ENCODE assay signal across 9 cellular contexts in genomic region chr1:197464039-197464438, GRCh38.
DNase-seq lines count a peak whose midpoint lies in the region; ATAC-seq and TF ChIP-seq lines count a peak whose summit lies in the region.
"Had no signal": no experiment of that assay in that cellular context is flagged by ENCODE, and none has a peak within 500 bp of the region (broad histone marks: within the 10 kb centered on the region; RNA-seq: fewer than 3 reads in every experiment).

No MANE protein-coding gene starts in this region.

- DNase-seq in anterior cingulate cortex (lab: John Stamatoyannopoulos, UW) (peak in 35 of 58 donors; percentile 3 to 82 (median 30)), hippocampal formation (lab: John Stamatoyannopoulos, UW) (peak; percentile 3 to 67), activated gamma-delta T cell treated with Interleukin-2 at 50 U/mL for 16 hours (no peak)
- DNase-seq: T1000 had no signal

- no peaks in the 10 kb centered on the region for H3K27me3 ChIP-seq in skeletal muscle satellite cell (ENCODE audit: control insufficient read depth, insufficient read depth, low read length)

- H3K9ac ChIP-seq in skeletal muscle satellite cell (ENCODE audit: low read depth, low read length): no peak overlapping the region

- H3K4me3 ChIP-seq in HEK293 (ENCODE audit: low read depth, low read length) (no peak overlapping the region), skeletal muscle satellite cell (ENCODE audit: low read length) (no peak overlapping the region)

- H3K4me1 ChIP-seq in HEK293 (ENCODE audit: control insufficient read depth, insufficient read depth, low read length): peaks cover 9% of the 10 kb centered on the region; the same call in 1 of the 2 replicates
- no peaks in the 10 kb centered on the region for H3K4me1 ChIP-seq in skeletal muscle satellite cell (ENCODE audit: control insufficient read depth, insufficient read depth, low read length)

- H3K9me3 ChIP-seq in HEK293 (ENCODE audit: control insufficient read depth, insufficient read depth, low read depth, low read length): no peaks in the 10 kb centered on the region
- H3K9me3 ChIP-seq in skeletal muscle satellite cell (replicated peaks; ENCODE audit: low read length): no peaks in the 10 kb centered on the region

- ATAC-seq in HG03439 (IDR thresholded peaks at IDR 0.05; ENCODE audit: unreplicated experiment): no peak
- ATAC-seq in HG02973 (IDR thresholded peaks at IDR 0.05; ENCODE audit: unreplicated experiment): no peak
- ATAC-seq: activated naive CD4-positive, alpha-beta T cell treated with anti-CD3 and anti-CD28 coated beads, Interleukin-2, amount 50 U/mL, for 72 hours had no signal

- POLR2A ChIA-PET in HEK293 (lab: Yijun Ruan, JAX): no interaction called here

- peak overlapping the region; percentile 8 for H3K4me2 ChIP-seq in skeletal muscle satellite cell (ENCODE audit: low read length)

- no peak for TF ChIP-seq CTCF in HEK293 (tag by site-specific recombination; IDR thresholded peaks at IDR 0.05)

- H3K27ac ChIP-seq in HEK293 (ENCODE audit: extremely low read depth, low read depth, low read length): no peak overlapping the region

- CTCF ChIA-PET in HEK293 (lab: Yijun Ruan, JAX): no interaction called here

- H3K36me3 ChIP-seq in HEK293 (ENCODE audit: control insufficient read depth in 2 of 2, insufficient read depth in 1 of 2, low read length in 2 of 2) (no peaks in the 10 kb centered on the region), skeletal muscle satellite cell (ENCODE audit: insufficient read depth, low read length) (no peaks in the 10 kb centered on the region)

TF ChIP-seq in HEK293, 187 proteins besides CTCF, POLR2A, EP300 and RAD21 (continues in another document):
- TF ChIP-seq REST (tag by site-specific recombination; IDR thresholded peaks at IDR 0.05) (no peak), ZBTB10 (tag by site-specific recombination; IDR thresholded peaks at IDR 0.05) (no peak), ZNF48 (tag by site-specific recombination; IDR thresholded peaks at IDR 0.05) (no peak), ZNF664 (tag by site-specific recombination; IDR thresholded peaks at IDR 0.05) (no peak), REPIN1 (tag by site-specific recombination; IDR thresholded peaks at IDR 0.05; ENCODE audit: low read depth) (no peak), YY1 (tag by site-specific recombination; IDR thresholded peaks at IDR 0.05) (no peak), SP2 (tag by site-specific recombination; IDR thresholded peaks at IDR 0.05) (no peak), GFI1B (tag by site-specific recombination; IDR thresholded peaks at IDR 0.05) (peak; percentile 12; the same call in 1 of the 2 replicates), ZNF114 (tag by site-specific recombination; IDR thresholded peaks at IDR 0.05) (no peak), ZSCAN5A (tag by site-specific recombination; IDR thresholded peaks at IDR 0.05) (no peak), ZNF175 (tag by site-specific recombination; IDR thresholded peaks at IDR 0.05) (no peak), ZFHX2 (tag by site-specific recombination; conservative IDR thresholded peaks at IDR 0.05) (no peak), ZNF624 (tag by site-specific recombination; IDR thresholded peaks at IDR 0.05) (no peak), ZNF140 (tag by site-specific recombination; IDR thresholded peaks at IDR 0.05) (no peak), ZBTB20 (tag by site-specific recombination; IDR thresholded peaks at IDR 0.05) (0 out of 2 replicates have a peak, but pooled peaks have one; percentile 22)
- TF ChIP-seq, protein P1, sequence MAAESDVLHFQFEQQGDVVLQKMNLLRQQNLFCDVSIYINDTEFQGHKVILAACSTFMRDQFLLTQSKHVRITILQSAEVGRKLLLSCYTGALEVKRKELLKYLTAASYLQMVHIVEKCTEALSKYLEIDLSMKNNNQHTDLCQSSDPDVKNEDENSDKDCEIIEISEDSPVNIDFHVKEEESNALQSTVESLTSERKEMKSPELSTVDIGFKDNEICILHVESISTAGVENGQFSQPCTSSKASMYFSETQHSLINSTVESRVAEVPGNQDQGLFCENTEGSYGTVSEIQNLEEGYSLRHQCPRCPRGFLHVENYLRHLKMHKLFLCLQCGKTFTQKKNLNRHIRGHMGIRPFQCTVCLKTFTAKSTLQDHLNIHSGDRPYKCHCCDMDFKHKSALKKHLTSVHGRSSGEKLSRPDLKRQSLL (tag by site-specific recombination; IDR thresholded peaks at IDR 0.05): no peak
- TF ChIP-seq, protein P2, sequence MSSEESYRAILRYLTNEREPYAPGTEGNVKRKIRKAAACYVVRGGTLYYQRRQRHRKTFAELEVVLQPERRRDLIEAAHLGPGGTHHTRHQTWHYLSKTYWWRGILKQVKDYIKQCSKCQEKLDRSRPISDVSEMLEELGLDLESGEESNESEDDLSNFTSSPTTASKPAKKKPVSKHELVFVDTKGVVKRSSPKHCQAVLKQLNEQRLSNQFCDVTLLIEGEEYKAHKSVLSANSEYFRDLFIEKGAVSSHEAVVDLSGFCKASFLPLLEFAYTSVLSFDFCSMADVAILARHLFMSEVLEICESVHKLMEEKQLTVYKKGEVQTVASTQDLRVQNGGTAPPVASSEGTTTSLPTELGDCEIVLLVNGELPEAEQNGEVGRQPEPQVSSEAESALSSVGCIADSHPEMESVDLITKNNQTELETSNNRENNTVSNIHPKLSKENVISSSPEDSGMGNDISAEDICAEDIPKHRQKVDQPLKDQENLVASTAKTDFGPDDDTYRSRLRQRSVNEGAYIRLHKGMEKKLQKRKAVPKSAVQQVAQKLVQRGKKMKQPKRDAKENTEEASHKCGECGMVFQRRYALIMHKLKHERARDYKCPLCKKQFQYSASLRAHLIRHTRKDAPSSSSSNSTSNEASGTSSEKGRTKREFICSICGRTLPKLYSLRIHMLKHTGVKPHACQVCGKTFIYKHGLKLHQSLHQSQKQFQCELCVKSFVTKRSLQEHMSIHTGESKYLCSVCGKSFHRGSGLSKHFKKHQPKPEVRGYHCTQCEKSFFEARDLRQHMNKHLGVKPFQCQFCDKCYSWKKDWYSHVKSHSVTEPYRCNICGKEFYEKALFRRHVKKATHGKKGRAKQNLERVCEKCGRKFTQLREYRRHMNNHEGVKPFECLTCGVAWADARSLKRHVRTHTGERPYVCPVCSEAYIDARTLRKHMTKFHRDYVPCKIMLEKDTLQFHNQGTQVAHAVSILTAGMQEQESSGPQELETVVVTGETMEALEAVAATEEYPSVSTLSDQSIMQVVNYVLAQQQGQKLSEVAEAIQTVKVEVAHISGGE (tag by site-specific recombination; conservative IDR thresholded peaks at IDR 0.05; ENCODE audit: low read depth): no peak
